Comparison of ENCODE assay signal across 1 cellular context in the genomic region with DNA sequence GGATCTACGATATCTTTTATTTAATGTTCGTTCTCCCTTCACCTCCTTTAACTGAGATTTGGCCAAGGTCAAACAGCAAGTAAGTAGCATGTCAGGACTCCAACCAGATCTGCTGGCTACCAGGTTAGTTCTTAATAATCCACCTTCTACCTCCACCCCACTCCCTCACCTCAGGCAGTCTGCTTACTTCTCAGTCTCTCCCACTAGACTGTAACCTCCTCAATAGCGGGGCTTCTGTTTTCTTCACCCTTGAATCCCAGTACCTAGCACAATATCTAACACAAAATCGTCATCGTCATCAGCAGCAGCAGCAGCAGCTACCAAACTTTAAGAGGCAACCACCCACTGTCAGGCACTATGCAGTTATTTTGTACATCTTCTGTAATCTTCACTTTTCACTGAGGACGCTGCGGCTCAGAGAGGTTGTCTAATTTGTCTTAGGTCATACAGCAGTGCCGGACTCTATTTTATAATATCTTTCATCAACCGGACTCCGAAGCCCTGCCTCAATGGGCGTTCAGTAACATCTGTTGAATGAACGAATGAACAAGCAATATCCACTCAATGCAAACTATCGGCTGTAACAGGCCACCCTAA.
TF ChIP-seq lines count a peak whose summit lies in the region.

No MANE protein-coding gene starts in this region.

TF ChIP-seq in HEK293, 187 proteins besides CTCF, POLR2A, EP300 and RAD21 (continued from another document and continues in another):
- TF ChIP-seq, protein P1, sequence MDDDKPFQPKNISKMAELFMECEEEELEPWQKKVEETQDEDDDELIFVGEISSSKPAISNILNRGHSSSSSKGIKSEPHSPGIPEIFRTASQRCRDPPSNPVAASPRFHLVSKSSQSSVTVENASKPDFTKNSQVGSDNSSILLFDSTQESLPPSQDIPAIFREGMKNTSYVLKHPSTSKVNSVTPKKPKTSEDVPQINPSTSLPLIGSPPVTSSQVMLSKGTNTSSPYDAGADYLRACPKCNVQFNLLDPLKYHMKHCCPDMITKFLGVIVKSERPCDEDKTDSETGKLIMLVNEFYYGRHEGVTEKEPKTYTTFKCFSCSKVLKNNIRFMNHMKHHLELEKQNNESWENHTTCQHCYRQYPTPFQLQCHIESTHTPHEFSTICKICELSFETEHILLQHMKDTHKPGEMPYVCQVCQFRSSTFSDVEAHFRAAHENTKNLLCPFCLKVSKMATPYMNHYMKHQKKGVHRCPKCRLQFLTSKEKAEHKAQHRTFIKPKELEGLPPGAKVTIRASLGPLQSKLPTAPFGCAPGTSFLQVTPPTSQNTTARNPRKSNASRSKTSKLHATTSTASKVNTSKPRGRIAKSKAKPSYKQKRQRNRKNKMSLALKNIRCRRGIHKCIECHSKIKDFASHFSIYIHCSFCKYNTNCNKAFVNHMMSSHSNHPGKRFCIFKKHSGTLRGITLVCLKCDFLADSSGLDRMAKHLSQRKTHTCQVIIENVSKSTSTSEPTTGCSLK (tag by site-specific recombination; IDR thresholded peaks at IDR 0.05): no peak
- TF ChIP-seq ZBTB7A (tag by site-specific recombination; IDR thresholded peaks at IDR 0.05; ENCODE audit: low read depth) (no peak), ZNF37A (tag by site-specific recombination; IDR thresholded peaks at IDR 0.05) (no peak), ZNF707 (tag by site-specific recombination; IDR thresholded peaks at IDR 0.05) (no peak), ZNF140 (tag by site-specific recombination; IDR thresholded peaks at IDR 0.05) (no peak), MEIS1 (CRISPR knock-in tag; IDR thresholded peaks at IDR 0.05; ENCODE audit: borderline replicate concordance) (no peak), ZNF626 (tag by site-specific recombination; IDR thresholded peaks at IDR 0.05) (no peak), ZNF354C (tag by site-specific recombination; IDR thresholded peaks at IDR 0.05; ENCODE audit: borderline replicate concordance, low read depth) (no peak), ZEB2 (tag by site-specific recombination; IDR thresholded peaks at IDR 0.05) (no peak; the same call in 1 of the 2 replicates), ZNF133 (tag by site-specific recombination; IDR thresholded peaks at IDR 0.05) (no peak), YY2 (tag by site-specific recombination; IDR thresholded peaks at IDR 0.05) (no peak), ZNF311 (tag by site-specific recombination; IDR thresholded peaks at IDR 0.05; ENCODE audit: borderline replicate concordance) (no peak), ZFP37 (tag by site-specific recombination; IDR thresholded peaks at IDR 0.05) (0 out of 2 replicates have a peak, but pooled peaks have one; percentile 48), SCRT2 (tag by site-specific recombination; IDR thresholded peaks at IDR 0.05) (peak; percentile 46; the same call in 1 of the 2 replicates), ZFP3 (tag by site-specific recombination; IDR thresholded peaks at IDR 0.05; ENCODE audit: low read depth) (no peak), ZNF10 (tag by site-specific recombination; IDR thresholded peaks at IDR 0.05) (0 out of 2 replicates have a peak, but pooled peaks have one; percentile 32), GFI1B (tag by site-specific recombination; IDR thresholded peaks at IDR 0.05) (no peak), ZSCAN30 (tag by site-specific recombination; IDR thresholded peaks at IDR 0.05) (0 out of 2 replicates have a peak, but pooled peaks have one; percentile 32), ZNF677 (tag by site-specific recombination; IDR thresholded peaks at IDR 0.05) (no peak), KLF1 (tag by site-specific recombination; IDR thresholded peaks at IDR 0.05) (no peak), ZNF155 (tag by site-specific recombination; IDR thresholded peaks at IDR 0.05) (no peak), ZNF658 (tag by site-specific recombination; IDR thresholded peaks at IDR 0.05) (no peak), ZNF292 (tag by site-specific recombination; IDR thresholded peaks at IDR 0.05; ENCODE audit: borderline replicate concordance, low read depth) (no peak), YY1 (tag by site-specific recombination; IDR thresholded peaks at IDR 0.05) (no peak), ZNF654 (tag by site-specific recombination; IDR thresholded peaks at IDR 0.05; ENCODE audit: low read depth) (no peak), ZNF560 (tag by site-specific recombination; IDR thresholded peaks at IDR 0.05; ENCODE audit: borderline replicate concordance) (no peak), EGR2 (tag by site-specific recombination; IDR thresholded peaks at IDR 0.05; ENCODE audit: low read depth) (no peak), ZNF132 (tag by site-specific recombination; IDR thresholded peaks at IDR 0.05; ENCODE audit: borderline replicate concordance) (no peak), HOXA7 (CRISPR knock-in tag; IDR thresholded peaks at IDR 0.05; ENCODE audit: borderline replicate concordance) (no peak), SETDB1 (IDR thresholded peaks at IDR 0.05; ENCODE audit: insufficient read length, low read length) (no peak), ZNF121 (tag by site-specific recombination; IDR thresholded peaks at IDR 0.05) (no peak), ZNF555 (tag by site-specific recombination; conservative IDR thresholded peaks at IDR 0.05) (no peak), ZNF768 (tag by site-specific recombination; IDR thresholded peaks at IDR 0.05) (peak; percentile 97), ZNF274 (IDR thresholded peaks at IDR 0.05; ENCODE audit: low read length) (no peak), ZNF274 (tag by site-specific recombination; IDR thresholded peaks at IDR 0.05; ENCODE audit: borderline replicate concordance) (no peak), KLF9 (tag by site-specific recombination; IDR thresholded peaks at IDR 0.05; ENCODE audit: low read depth) (no peak), ZNF530 (tag by site-specific recombination; IDR thresholded peaks at IDR 0.05; ENCODE audit: low read depth) (no peak), OSR2 (tag by site-specific recombination; IDR thresholded peaks at IDR 0.05) (0 out of 2 replicates have a peak, but pooled peaks have one; percentile 45), BCL11B (tag by site-specific recombination; IDR thresholded peaks at IDR 0.05; ENCODE audit: low read depth) (no peak), MYNN (tag by site-specific recombination; IDR thresholded peaks at IDR 0.05; ENCODE audit: borderline replicate concordance) (no peak), KLF16 (tag by site-specific recombination; IDR thresholded peaks at IDR 0.05) (no peak), ZNF521 (tag by site-specific recombination; IDR thresholded peaks at IDR 0.05) (no peak), ZNF221 (tag by site-specific recombination; IDR thresholded peaks at IDR 0.05; ENCODE audit: borderline replicate concordance) (no peak), ZIC2 (tag by site-specific recombination; IDR thresholded peaks at IDR 0.05) (no peak), ZNF211 (tag by site-specific recombination; IDR thresholded peaks at IDR 0.05; ENCODE audit: low read depth) (no peak), ZNF391 (tag by site-specific recombination; IDR thresholded peaks at IDR 0.05; ENCODE audit: borderline replicate concordance, low read depth) (no peak), ZNF184 (tag by site-specific recombination; IDR thresholded peaks at IDR 0.05) (0 out of 2 replicates have a peak, but pooled peaks have one; percentile 30), ZNF416 (tag by site-specific recombination; IDR thresholded peaks at IDR 0.05) (no peak), ZNF19 (tag by site-specific recombination; IDR thresholded peaks at IDR 0.05; ENCODE audit: low read depth) (no peak), GLIS2 (tag by site-specific recombination; IDR thresholded peaks at IDR 0.05) (no peak)
- TF ChIP-seq, protein P2, sequence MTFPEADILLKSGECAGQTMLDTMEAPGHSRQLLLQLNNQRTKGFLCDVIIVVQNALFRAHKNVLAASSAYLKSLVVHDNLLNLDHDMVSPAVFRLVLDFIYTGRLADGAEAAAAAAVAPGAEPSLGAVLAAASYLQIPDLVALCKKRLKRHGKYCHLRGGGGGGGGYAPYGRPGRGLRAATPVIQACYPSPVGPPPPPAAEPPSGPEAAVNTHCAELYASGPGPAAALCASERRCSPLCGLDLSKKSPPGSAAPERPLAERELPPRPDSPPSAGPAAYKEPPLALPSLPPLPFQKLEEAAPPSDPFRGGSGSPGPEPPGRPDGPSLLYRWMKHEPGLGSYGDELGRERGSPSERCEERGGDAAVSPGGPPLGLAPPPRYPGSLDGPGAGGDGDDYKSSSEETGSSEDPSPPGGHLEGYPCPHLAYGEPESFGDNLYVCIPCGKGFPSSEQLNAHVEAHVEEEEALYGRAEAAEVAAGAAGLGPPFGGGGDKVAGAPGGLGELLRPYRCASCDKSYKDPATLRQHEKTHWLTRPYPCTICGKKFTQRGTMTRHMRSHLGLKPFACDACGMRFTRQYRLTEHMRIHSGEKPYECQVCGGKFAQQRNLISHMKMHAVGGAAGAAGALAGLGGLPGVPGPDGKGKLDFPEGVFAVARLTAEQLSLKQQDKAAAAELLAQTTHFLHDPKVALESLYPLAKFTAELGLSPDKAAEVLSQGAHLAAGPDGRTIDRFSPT (tag by site-specific recombination; IDR thresholded peaks at IDR 0.05): no peak
- TF ChIP-seq, protein P3, sequence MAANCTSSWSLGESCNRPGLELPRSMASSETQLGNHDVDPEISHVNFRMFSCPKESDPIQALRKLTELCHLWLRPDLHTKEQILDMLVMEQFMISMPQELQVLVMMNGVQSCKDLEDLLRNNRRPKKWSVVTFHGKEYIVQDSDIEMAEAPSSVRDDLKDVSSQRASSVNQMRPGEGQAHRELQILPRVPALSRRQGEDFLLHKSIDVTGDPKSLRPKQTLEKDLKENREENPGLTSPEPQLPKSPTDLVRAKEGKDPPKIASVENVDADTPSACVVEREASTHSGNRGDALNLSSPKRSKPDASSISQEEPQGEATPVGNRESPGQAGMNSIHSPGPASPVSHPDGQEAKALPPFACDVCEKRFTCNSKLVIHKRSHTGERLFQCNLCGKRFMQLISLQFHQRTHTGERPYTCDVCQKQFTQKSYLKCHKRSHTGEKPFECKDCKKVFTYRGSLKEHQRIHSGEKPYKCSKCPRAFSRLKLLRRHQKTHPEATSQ (tag by site-specific recombination; IDR thresholded peaks at IDR 0.05): no peak
- TF ChIP-seq, protein P4, sequence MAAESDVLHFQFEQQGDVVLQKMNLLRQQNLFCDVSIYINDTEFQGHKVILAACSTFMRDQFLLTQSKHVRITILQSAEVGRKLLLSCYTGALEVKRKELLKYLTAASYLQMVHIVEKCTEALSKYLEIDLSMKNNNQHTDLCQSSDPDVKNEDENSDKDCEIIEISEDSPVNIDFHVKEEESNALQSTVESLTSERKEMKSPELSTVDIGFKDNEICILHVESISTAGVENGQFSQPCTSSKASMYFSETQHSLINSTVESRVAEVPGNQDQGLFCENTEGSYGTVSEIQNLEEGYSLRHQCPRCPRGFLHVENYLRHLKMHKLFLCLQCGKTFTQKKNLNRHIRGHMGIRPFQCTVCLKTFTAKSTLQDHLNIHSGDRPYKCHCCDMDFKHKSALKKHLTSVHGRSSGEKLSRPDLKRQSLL (tag by site-specific recombination; IDR thresholded peaks at IDR 0.05): no peak
- TF ChIP-seq, protein P5, sequence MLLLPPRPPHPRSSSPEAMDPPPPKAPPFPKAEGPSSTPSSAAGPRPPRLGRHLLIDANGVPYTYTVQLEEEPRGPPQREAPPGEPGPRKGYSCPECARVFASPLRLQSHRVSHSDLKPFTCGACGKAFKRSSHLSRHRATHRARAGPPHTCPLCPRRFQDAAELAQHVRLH (tag by site-specific recombination; IDR thresholded peaks at IDR 0.05): no peak; the same call in 1 of the 2 replicates
- TF ChIP-seq, protein P6, sequence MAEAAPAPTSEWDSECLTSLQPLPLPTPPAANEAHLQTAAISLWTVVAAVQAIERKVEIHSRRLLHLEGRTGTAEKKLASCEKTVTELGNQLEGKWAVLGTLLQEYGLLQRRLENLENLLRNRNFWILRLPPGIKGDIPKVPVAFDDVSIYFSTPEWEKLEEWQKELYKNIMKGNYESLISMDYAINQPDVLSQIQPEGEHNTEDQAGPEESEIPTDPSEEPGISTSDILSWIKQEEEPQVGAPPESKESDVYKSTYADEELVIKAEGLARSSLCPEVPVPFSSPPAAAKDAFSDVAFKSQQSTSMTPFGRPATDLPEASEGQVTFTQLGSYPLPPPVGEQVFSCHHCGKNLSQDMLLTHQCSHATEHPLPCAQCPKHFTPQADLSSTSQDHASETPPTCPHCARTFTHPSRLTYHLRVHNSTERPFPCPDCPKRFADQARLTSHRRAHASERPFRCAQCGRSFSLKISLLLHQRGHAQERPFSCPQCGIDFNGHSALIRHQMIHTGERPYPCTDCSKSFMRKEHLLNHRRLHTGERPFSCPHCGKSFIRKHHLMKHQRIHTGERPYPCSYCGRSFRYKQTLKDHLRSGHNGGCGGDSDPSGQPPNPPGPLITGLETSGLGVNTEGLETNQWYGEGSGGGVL (tag by site-specific recombination; IDR thresholded peaks at IDR 0.05): no peak
- TF ChIP-seq, protein P7, sequence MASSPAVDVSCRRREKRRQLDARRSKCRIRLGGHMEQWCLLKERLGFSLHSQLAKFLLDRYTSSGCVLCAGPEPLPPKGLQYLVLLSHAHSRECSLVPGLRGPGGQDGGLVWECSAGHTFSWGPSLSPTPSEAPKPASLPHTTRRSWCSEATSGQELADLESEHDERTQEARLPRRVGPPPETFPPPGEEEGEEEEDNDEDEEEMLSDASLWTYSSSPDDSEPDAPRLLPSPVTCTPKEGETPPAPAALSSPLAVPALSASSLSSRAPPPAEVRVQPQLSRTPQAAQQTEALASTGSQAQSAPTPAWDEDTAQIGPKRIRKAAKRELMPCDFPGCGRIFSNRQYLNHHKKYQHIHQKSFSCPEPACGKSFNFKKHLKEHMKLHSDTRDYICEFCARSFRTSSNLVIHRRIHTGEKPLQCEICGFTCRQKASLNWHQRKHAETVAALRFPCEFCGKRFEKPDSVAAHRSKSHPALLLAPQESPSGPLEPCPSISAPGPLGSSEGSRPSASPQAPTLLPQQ (tag by site-specific recombination; IDR thresholded peaks at IDR 0.05): no peak
- TF ChIP-seq, protein P8, sequence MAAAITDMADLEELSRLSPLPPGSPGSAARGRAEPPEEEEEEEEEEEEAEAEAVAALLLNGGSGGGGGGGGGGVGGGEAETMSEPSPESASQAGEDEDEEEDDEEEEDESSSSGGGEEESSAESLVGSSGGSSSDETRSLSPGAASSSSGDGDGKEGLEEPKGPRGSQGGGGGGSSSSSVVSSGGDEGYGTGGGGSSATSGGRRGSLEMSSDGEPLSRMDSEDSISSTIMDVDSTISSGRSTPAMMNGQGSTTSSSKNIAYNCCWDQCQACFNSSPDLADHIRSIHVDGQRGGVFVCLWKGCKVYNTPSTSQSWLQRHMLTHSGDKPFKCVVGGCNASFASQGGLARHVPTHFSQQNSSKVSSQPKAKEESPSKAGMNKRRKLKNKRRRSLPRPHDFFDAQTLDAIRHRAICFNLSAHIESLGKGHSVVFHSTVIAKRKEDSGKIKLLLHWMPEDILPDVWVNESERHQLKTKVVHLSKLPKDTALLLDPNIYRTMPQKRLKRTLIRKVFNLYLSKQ (tag by site-specific recombination; IDR thresholded peaks at IDR 0.05; ENCODE audit: borderline replicate concordance): no peak
- TF ChIP-seq, protein P9, sequence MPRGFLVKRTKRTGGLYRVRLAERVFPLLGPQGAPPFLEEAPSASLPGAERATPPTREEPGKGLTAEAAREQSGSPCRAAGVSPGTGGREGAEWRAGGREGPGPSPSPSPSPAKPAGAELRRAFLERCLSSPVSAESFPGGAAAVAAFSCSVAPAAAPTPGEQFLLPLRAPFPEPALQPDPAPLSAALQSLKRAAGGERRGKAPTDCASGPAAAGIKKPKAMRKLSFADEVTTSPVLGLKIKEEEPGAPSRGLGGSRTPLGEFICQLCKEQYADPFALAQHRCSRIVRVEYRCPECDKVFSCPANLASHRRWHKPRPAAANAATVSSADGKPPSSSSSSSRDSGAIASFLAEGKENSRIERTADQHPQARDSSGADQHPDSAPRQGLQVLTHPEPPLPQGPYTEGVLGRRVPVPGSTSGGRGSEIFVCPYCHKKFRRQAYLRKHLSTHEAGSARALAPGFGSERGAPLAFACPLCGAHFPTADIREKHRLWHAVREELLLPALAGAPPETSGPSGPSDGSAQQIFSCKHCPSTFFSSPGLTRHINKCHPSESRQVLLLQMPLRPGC (tag by site-specific recombination; IDR thresholded peaks at IDR 0.05): no peak
